In the genomic region with DNA sequence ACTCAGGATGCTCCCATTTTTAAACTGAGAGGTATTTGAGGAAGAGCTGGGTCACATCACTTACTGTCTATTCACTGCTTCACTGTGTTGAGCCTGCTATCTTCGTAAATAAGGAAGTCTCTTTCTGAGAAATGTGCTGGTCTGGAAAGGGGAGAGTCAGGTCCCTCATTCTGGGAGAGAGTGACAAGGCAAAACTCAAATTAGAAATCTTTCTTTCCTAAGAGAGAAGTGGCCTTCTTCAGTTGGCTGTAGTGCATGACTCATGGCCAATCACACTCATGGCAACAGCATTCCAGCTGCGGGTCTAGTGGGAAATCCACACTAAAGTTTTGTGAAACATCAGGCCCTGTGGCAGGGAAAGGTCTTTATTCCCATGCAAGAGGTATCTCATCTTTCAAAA, we compare ENCODE assay signal across 20 cellular contexts. TPM values are rescaled to one million over a fixed set of nuclear protein-coding genes. Genes with fewer than 3 reads are reported as not detected.
DNase-seq lines count a peak whose midpoint lies in the region; ATAC-seq and TF ChIP-seq lines count a peak whose summit lies in the region.
"Had no signal": no experiment of that assay in that cellular context is flagged by ENCODE, and none has a peak within 500 bp of the region (broad histone marks: within the 10 kb centered on the region; RNA-seq: fewer than 3 reads in every experiment).

No MANE protein-coding gene starts in this region.

- no peak overlapping the region for H3K4me3 ChIP-seq in fibroblast of pulmonary artery (replicated peaks; ENCODE audit: low read depth, low read length)
- H3K4me3 ChIP-seq: cardiac muscle cell had no signal

- intact Hi-C loops in sciatic nerve (cut with DNase I): no loop called here

- no peak for TF ChIP-seq CTCF in fibroblast of pulmonary artery (IDR thresholded peaks at IDR 0.05; ENCODE audit: low read length, missing control alignments)

- ATAC-seq in sciatic nerve: peak; percentile 71
- ATAC-seq in GM19395 (IDR thresholded peaks at IDR 0.05; ENCODE audit: unreplicated experiment): no peak
- ATAC-seq in GM18868 (IDR thresholded peaks at IDR 0.05; ENCODE audit: unreplicated experiment): no peak
- ATAC-seq: HCT116; Panc1; stimulated activated memory B cell treated with anti-CD40 and anti-IgM and Interleukin-4, amounts not matched to agents 10 μg/mL and 1 μg/mL and 100 μg/mL, for 72 hours had no signal

- DNase-seq in GM03348 (ENCODE audit: low spot score) (peak; percentile 34), SKM-1 treated with dmso at 0.1 percent for 144 hours (lab: John Stamatoyannopoulos, UW; ENCODE audit: unreplicated experiment) (peak; percentile 86), fibroblast of pulmonary artery (ENCODE audit: low read depth) (peak; percentile 58), sciatic nerve (ENCODE audit: low spot score) (no peak), NCI-H2171 treated with DMSO at 0.1 percent for 48 hours (lab: John Stamatoyannopoulos, UW) (no peak), HT-29 (ENCODE audit: low spot score) (no peak)
- DNase-seq: activated CD4-positive, alpha-beta T cell treated with anti-CD3 and anti-CD28 coated beads, Interleukin-2, amount 50 U/mL, for 48 hours; activated gamma-delta T cell; CD4-positive, alpha-beta memory T cell; midbrain; NCI-H1092; NCI-H2227 treated with DMSO at 0.1 percent for 48 hours; stimulated activated CD4-positive, alpha-beta T cell treated with anti-CD3 and anti-CD28 coated beads, Interleukin-4, amount 100 ng/mL, for 1 hour had no signal

RNA-seq across cellular contexts. Expression of gene TIMP4, which starts 11.5 kb away (rescaled TPM):
- 13.2 TPM for total RNA-seq in sciatic nerve
- 2.7 and 3.8 TPM in 2 replicates for total RNA-seq in HT-29 (2014; rRNA removed; shearing (Covaris generic))
- total RNA-seq: cardiac muscle cell; CD4-positive, alpha-beta memory T cell; T-helper 2 cell treated with Interferon-gamma antibody and Interleukin-4, amounts not matched to agents 100 ng/mL and 5 ng/mL, for 36 hours had no signal

Comparison
In these comparisons a context has a peak if more than half of its experiments do, and no peak if none do; other contexts are left out.
1. DNase-seq: peak in GM03348 (single experiment), SKM-1 treated with dmso at 0.1 percent for 144 hours (single experiment) and fibroblast of pulmonary artery (single experiment); none in sciatic nerve (single experiment), NCI-H2171 treated with DMSO at 0.1 percent for 48 hours (single experiment) and HT-29 (single experiment).